ENCODE assay signal across 8 cellular contexts in the genomic region with DNA sequence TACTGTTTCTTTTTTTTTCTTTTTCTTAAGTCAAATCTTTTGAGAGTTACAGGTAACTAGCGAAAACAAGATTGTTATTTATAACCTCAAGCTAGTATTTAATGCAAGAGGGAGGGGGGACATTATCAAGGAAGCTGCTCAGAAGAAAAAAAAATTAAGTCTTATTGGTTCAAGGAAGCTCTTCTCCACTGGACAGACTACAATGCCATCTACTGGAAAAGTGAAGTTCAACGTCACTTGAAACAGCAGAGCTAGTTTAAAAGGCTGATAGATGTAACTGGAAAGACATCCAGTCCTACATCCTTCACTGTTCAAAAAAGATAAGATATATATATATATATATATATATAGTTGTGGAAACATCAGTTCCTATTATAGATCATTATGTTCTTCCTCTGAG.
DNase-seq lines count a peak whose midpoint lies in the region; ATAC-seq, FAIRE-seq and TF ChIP-seq lines count a peak whose summit lies in the region.

No MANE protein-coding gene starts in this region.

- H3K36me3 ChIP-seq in H7 (replicated peaks; ENCODE audit: control insufficient read depth, insufficient read depth, low read length) (no peaks in the 10 kb centered on the region), bronchial epithelial cell (ENCODE audit: control insufficient read depth, insufficient read depth, low read length) (no peaks in the 10 kb centered on the region)

- TF ChIP-seq CTCF in bronchial epithelial cell (IDR thresholded peaks at IDR 0.05; ENCODE audit: insufficient read depth, low read length, severe bottlenecking): peak; percentile 63

- H3K4me3 ChIP-seq in H7 (ENCODE audit: insufficient read depth, low read depth, low read length) (no peak overlapping the region), bronchial epithelial cell (ENCODE audit: low read depth, low read length) (no peak overlapping the region)

- no peak for FAIRE-seq in bronchial epithelial cell (lab: Jason Lieb, UNC)

- peak; percentile 62 for DNase-seq in AG08396 (ENCODE audit: low spot score)
- DNase-seq in H7: peak; percentile 20
- peak; percentile 37 for DNase-seq in NCI-H524 treated with DMSO at 0.1 percent for 48 hours (lab: John Stamatoyannopoulos, UW)
- peak; percentile 76 for DNase-seq in bronchial epithelial cell (ENCODE audit: low read depth)
- DNase-seq in lung microvascular endothelial cell (ENCODE audit: low read depth in 2 of 2): peak; percentile 69 to 76
- no peak for DNase-seq in activated gamma-delta T cell treated with Interleukin-2 at 50 U/mL for 16 hours

- no peaks in the 10 kb centered on the region for H3K27me3 ChIP-seq in H7 (ENCODE audit: control insufficient read depth, insufficient read depth, low read length)
- H3K27me3 ChIP-seq in bronchial epithelial cell (ENCODE audit: control insufficient read depth, insufficient read depth, low read length): no peaks in the 10 kb centered on the region

- ATAC-seq in HG03521 (IDR thresholded peaks at IDR 0.05; ENCODE audit: unreplicated experiment): no peak
- no peak for ATAC-seq in GM19397 (IDR thresholded peaks at IDR 0.05; ENCODE audit: unreplicated experiment)
